Comparison of ENCODE assay signal across 15 cellular contexts in the genomic region with DNA sequence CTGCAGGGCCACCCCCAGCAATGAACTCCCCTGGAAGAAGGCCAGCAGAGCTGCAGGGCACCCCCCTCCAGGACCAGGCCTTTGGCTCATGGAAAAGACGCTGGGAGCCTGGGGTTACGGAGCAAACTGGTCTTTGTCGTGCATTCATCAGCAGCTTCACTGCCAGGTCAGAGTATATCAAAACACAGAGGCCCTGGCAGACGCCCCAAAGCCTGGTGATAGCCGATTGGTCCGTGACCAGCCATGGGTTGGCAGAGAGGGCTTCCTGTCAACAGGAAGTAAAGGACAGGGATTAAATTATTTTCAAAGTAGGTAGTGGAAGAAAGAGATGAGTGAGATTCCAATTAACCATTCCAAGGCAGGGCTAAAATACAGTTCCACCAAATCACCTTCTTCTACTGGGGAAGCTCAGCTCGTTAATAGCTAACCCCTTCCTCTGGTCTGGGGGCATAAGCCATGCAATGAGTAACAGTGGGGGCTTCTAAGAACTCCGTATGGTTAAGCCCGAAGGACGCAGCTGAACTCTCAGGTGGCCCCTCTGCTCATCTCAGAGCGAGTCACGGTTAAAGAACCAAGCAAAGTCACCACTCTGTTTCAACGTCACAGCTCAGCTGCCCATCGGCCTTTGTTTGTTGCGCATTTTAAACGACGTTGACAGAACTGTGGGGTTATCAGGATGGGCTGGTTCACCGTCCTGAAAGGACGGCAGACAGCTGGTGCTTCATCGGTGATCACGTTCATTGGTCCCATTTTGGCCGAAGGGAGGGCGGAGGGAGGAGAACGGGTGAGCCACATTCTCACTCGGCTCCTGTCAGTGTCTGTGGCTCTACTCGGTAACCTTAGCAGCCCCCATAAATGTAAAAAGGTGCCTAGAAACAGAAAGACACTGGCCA. TPM values are rescaled to one million over a fixed set of nuclear protein-coding genes. Genes with fewer than 3 reads are reported as not detected.
DNase-seq lines count a peak whose midpoint lies in the region; TF ChIP-seq lines count a peak whose summit lies in the region.
"Had no signal": no experiment of that assay in that cellular context is flagged by ENCODE, and none has a peak within 500 bp of the region (broad histone marks: within the 10 kb centered on the region; RNA-seq: fewer than 3 reads in every experiment).

No MANE protein-coding gene starts in this region.

- no peaks in the 10 kb centered on the region for H3K36me3 ChIP-seq in mesenchymal stem cell (ENCODE audit: control insufficient read depth in 1 of 2, insufficient read depth in 2 of 2, low read depth in 1 of 2, low read length in 2 of 2)
- H3K36me3 ChIP-seq in transverse colon = no peaks in the 10 kb centered on the region

- CTCF ChIA-PET in activated naive CD4-positive, alpha-beta T cell treated with anti-CD3 and anti-CD28 coated beads for 36 hours (lab: Charles Lee) = interaction anchor here (0.6 kb wide), 1 partner anchor 101 kb away, joined by 3 read pairs; no protein-coding TSS in a partner anchor

- H2BK15ac ChIP-seq in mesenchymal stem cell (ENCODE audit: low read depth, poor library complexity, severe bottlenecking) = no peak overlapping the region

- intact Hi-C loops in transverse colon (cut with DNase I; ENCODE audit: low total_unique reads) = loop anchor here (10.0 kb wide), 1 partner anchor 73 kb away; no protein-coding TSS in a partner anchor
- intact Hi-C loops in activated naive CD4-positive, alpha-beta T cell treated with anti-CD3 and anti-CD28 coated beads for 36 hours (cut with micrococcal nuclease) = no loop called here

- no peak for TF ChIP-seq EP300 in transverse colon (IDR thresholded peaks at IDR 0.05; ENCODE audit: low read depth)

- H3K79me1 ChIP-seq in mesenchymal stem cell (replicated peaks; ENCODE audit: low read length, poor library complexity, severe bottlenecking) = no peaks in the 10 kb centered on the region

- peaks cover 17% of the 10 kb centered on the region for H3K4me1 Mint-ChIP-seq in activated naive CD4-positive, alpha-beta T cell treated with anti-CD3 and anti-CD28 coated beads for 36 hours (ENCODE audit: low read depth)

- no peak overlapping the region for H3K4ac ChIP-seq in mesenchymal stem cell (ENCODE audit: low read depth in 1 of 2, low read length in 2 of 2)

- H3K18ac ChIP-seq in mesenchymal stem cell (ENCODE audit: low read depth in 1 of 2, low read length in 2 of 2) = no peak overlapping the region

- H4K8ac ChIP-seq in mesenchymal stem cell (ENCODE audit: low read length) = no peak overlapping the region

- 68% methylated on average over 24 of the region's 26 CpGs for WGBS in mesenchymal stem cell
- WGBS in transverse colon (ENCODE audit: low coverage in 1 of 2), 2 donors = 49 to 76% methylated on average over 2 to 26 of the region's 26 CpGs

- H2BK12ac ChIP-seq in mesenchymal stem cell (ENCODE audit: low read length in 2 of 2) = no peak overlapping the region

- DNase-seq in DMS153 (lab: John Stamatoyannopoulos, UW) (peak; percentile 46), DMS153 treated with DMSO at 0.1 percent for 48 hours (lab: John Stamatoyannopoulos, UW; ENCODE audit: unreplicated experiment) (no peak), dermis microvascular lymphatic vessel endothelial cell (ENCODE audit: low read depth in 2 of 2) (peak; percentile 51 to 87), mesenchymal stem cell (no peak), transverse colon (no peak), SK-N-DZ (ENCODE audit: low spot score) (no peak), T-helper 9 cell (no peak)
- DNase-seq in activated naive CD4-positive, alpha-beta T cell treated with anti-CD3 and anti-CD28 coated beads for 36 hours = no peak
- DNase-seq: activated T-cell treated with anti-CD3 and anti-CD28 coated beads for 4 hours, Calu3, H7, Kasumi-1, NCI-H446, SHP77 treated with DMSO at 0.1 percent for 48 hours had no signal

- TF ChIP-seq CTCF in transverse colon (IDR thresholded peaks at IDR 0.05) = no peak

- H2AK5ac ChIP-seq in mesenchymal stem cell (ENCODE audit: low read length, severe bottlenecking) = no peak overlapping the region

- H3K23ac ChIP-seq in mesenchymal stem cell (ENCODE audit: low read length in 2 of 2) = no peak overlapping the region

- H3K4me1 ChIP-seq in mesenchymal stem cell (ENCODE audit: control insufficient read depth, insufficient read depth, low read depth, low read length) = no peaks in the 10 kb centered on the region
- peaks cover 0 to 36% (median 11%) of the 10 kb centered on the region in 4 donors for H3K4me1 ChIP-seq in transverse colon

- H3K14ac ChIP-seq in mesenchymal stem cell (ENCODE audit: low read length in 2 of 2) = no peak overlapping the region

- H3K9ac ChIP-seq in mesenchymal stem cell (ENCODE audit: low read length) = peak overlapping the region; percentile 45

- H3K9me3 ChIP-seq in mesenchymal stem cell (ENCODE audit: control insufficient read depth, low read length) (no peaks in the 10 kb centered on the region), transverse colon (no peaks in the 10 kb centered on the region)

- H2BK120ac ChIP-seq in mesenchymal stem cell (ENCODE audit: low read depth, low read length) = no peak overlapping the region

- H4K91ac ChIP-seq in mesenchymal stem cell (ENCODE audit: low read length) = no peak overlapping the region

- TF ChIP-seq POLR2A in transverse colon (IDR thresholded peaks at IDR 0.05) = no peak

- H3K9me3 Mint-ChIP-seq in activated naive CD4-positive, alpha-beta T cell treated with anti-CD3 and anti-CD28 coated beads for 36 hours = no peaks in the 10 kb centered on the region

- H3K4me3 ChIP-seq in mesenchymal stem cell (ENCODE audit: insufficient read depth in 1 of 2, low read depth in 1 of 2, low read length in 2 of 2) (peak overlapping the region in 1 of 2 experiments; percentile 42), transverse colon (no peak overlapping the region)

- no peak overlapping the region for H3K27ac ChIP-seq in mesenchymal stem cell (ENCODE audit: low read length, poor library complexity, severe bottlenecking)
- H3K27ac ChIP-seq in transverse colon = peak overlapping the region; percentile 25 to 45 (median 34)
- H3K27ac ChIP-seq: 22Rv1 had no signal

- no peaks in the 10 kb centered on the region for H3K36me3 Mint-ChIP-seq in activated naive CD4-positive, alpha-beta T cell treated with anti-CD3 and anti-CD28 coated beads for 36 hours (ENCODE audit: low read depth)

- H3K27me3 ChIP-seq in mesenchymal stem cell (ENCODE audit: control insufficient read depth in 1 of 2, insufficient read depth in 1 of 2, low read length in 2 of 2) = peaks cover 44 to 55% of the 10 kb centered on the region in 2 experiments
- no peaks in the 10 kb centered on the region for H3K27me3 ChIP-seq in transverse colon

- H3K27ac Mint-ChIP-seq in activated naive CD4-positive, alpha-beta T cell treated with anti-CD3 and anti-CD28 coated beads for 36 hours = no peak overlapping the region

- no peaks in the 10 kb centered on the region for H3K27me3 Mint-ChIP-seq in activated naive CD4-positive, alpha-beta T cell treated with anti-CD3 and anti-CD28 coated beads for 36 hours (ENCODE audit: low read depth)

- no peak overlapping the region for H3K4me2 ChIP-seq in mesenchymal stem cell (ENCODE audit: low read length, poor library complexity, severe bottlenecking)

- no peak overlapping the region for H2BK5ac ChIP-seq in mesenchymal stem cell (ENCODE audit: low read depth, low read length, poor library complexity, severe bottlenecking)

- H3K4me3 Mint-ChIP-seq in activated naive CD4-positive, alpha-beta T cell treated with anti-CD3 and anti-CD28 coated beads for 36 hours = no peak overlapping the region

- H2AFZ ChIP-seq in mesenchymal stem cell (ENCODE audit: low read depth, low read length) = no peak overlapping the region

- in situ Hi-C loops in transverse colon (cut with MboI; ENCODE audit: low pct_ligation_motif_present in 1 of 4, low pct_unique_long_range_greater_than_20kb in 1 of 4, low sequenced_read_pairs in 3 of 4) = no loop called here

RNA-seq across cellular contexts. Expression of a gene that starts 8.8 kb away (rescaled TPM):
- total RNA-seq in dermis microvascular lymphatic vessel endothelial cell (15.9 and 17.5 TPM in 2 replicates), transverse colon (10 to 100 TPM; 25.1 to 57.8 (median 46.7) TPM)
- 18.0 TPM for polyA plus RNA-seq in mesenchymal stem cell (2013, experiment 1 of 2)
- 18.8 TPM for polyA plus RNA-seq in mesenchymal stem cell (2013, experiment 2 of 2)
- polyA plus RNA-seq in SK-N-DZ (2014; cell fraction: cytosol; rRNA removed) = 1.8 and 2.2 TPM in 2 replicates
- polyA plus RNA-seq in SK-N-DZ (2014; cell fraction: nucleus; rRNA removed) = 7.7 and 9.3 TPM in 2 replicates
- 10 to 100 TPM; 16.9 to 18.7 TPM for total RNA-seq in activated naive CD4-positive, alpha-beta T cell treated with anti-CD3 and anti-CD28 coated beads for 36 hours

Comparison
In these comparisons a context has a peak if more than half of its experiments do, and no peak if none do; other contexts are left out.
1. DNase-seq: peak in DMS153 (single experiment) and dermis microvascular lymphatic vessel endothelial cell (2 of 2); none in DMS153 treated with DMSO at 0.1 percent for 48 hours (single experiment), mesenchymal stem cell (single experiment), transverse colon (single experiment), SK-N-DZ (single experiment), T-helper 9 cell (single experiment) and activated naive CD4-positive, alpha-beta T cell treated with anti-CD3 and anti-CD28 coated beads for 36 hours (single experiment).